15 cellular contexts compared by ENCODE assay signal in the genomic region with DNA sequence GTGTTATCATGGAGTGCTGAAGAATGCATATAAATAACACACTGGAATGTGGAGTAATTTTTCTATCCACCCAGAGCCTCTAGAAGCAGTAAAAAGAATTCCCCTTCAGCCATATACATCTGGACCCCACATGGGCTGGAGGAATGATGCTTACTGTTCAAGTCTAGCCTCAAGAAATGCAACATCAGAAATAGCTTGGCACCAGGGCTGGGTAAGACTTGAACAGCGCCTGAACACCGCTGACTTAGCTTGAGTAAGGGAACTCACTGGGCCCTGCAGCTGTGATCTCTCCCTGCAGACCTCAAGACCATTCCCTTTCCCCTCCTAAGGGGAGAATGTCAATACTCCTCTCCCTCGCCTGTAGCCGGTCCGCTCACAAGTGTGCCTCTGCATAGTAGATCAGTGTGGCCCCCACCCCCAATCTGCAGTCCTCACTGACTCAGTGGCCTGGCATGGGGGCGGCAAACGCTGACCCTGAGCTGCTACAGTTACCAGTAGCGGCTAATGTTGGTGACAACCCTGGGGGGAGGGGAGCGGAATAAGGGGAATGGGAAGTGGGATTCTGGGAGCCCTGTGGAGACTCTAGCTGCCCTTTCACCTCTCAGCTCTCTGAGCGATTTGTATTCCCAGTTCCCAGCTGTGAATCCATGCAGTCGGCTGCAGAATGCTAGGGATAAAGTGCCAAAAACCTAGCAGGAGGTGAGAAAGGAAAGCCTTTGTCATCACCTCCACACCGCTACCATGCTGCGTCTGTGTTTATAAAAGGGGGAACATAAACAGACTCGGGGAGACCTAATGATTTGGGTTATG.
DNase-seq lines count a peak whose midpoint lies in the region; ATAC-seq and TF ChIP-seq lines count a peak whose summit lies in the region.
"Had no signal": no experiment of that assay in that cellular context is flagged by ENCODE, and none has a peak within 500 bp of the region (broad histone marks: within the 10 kb centered on the region; RNA-seq: fewer than 3 reads in every experiment).

No MANE protein-coding gene starts in this region.

- ATAC-seq in SK-N-SH treated with all-trans-retinoic acid at 6 μM for 48 hours (peak; percentile 81), sciatic nerve (no peak), GM18868 (IDR thresholded peaks at IDR 0.05; ENCODE audit: unreplicated experiment) (no peak)

- in situ Hi-C loops in GM13977 (cut with MboI; ENCODE audit: low pct_unique_long_range_greater_than_20kb, low sequenced_read_pairs, unreplicated experiment), result no loop called here

- H3K9me3 Mint-ChIP-seq in glutamatergic neuron (ENCODE audit: unreplicated experiment) (peaks cover 2% of the 10 kb centered on the region), osteocyte (ENCODE audit: unreplicated experiment) (peaks cover 3% of the 10 kb centered on the region)
- H3K9me3 Mint-ChIP-seq: activated CD4-positive, alpha-beta T cell treated with anti-CD3 and anti-CD28 coated beads, Interleukin-2, amount 10 ng/mL, durations not matched to agents 7 days and 5 days had no signal

- no peak for TF ChIP-seq CTCF in glutamatergic neuron (IDR thresholded peaks at IDR 0.05; ENCODE audit: partially characterized antibody, unreplicated experiment)
- no peak for TF ChIP-seq CTCF in osteocyte (IDR thresholded peaks at IDR 0.05)
- no peak for TF ChIP-seq CTCF in GM13977 (IDR thresholded peaks at IDR 0.05; ENCODE audit: extremely low read depth, insufficient read depth, missing control alignments)

- peaks cover 2% of the 10 kb centered on the region for H3K27me3 Mint-ChIP-seq in glutamatergic neuron (ENCODE audit: unreplicated experiment)
- peaks cover 2% of the 10 kb centered on the region for H3K27me3 Mint-ChIP-seq in osteocyte (ENCODE audit: unreplicated experiment)

- intact Hi-C loops in sciatic nerve (cut with DNase I), result no loop called here

- DNase-seq in GM04503 (ENCODE audit: low read depth) (peak; percentile 91), glutamatergic neuron (peak; percentile 25), osteocyte (ENCODE audit: extremely low spot score, unreplicated experiment) (peak; percentile 87), sciatic nerve (ENCODE audit: low spot score) (no peak), GM13977 (ENCODE audit: low spot score) (no peak)
- no peak for DNase-seq in activated T-cell treated with anti-CD3 and anti-CD28 coated beads, Interleukin-2, amount 50 U/mL, for 1 hour
- DNase-seq: activated CD4-positive, alpha-beta T cell treated with anti-CD3 and anti-CD28 coated beads, Interleukin-2, amount 10 ng/mL, durations not matched to agents 7 days and 5 days; Caco-2; cerebellar nuclear complex; esophagus squamous epithelium; NCI-H1694 treated with DMSO at 0.1 percent for 48 hours; stimulated activated CD4-positive, alpha-beta T cell treated with anti-CD3 and anti-CD28 coated beads, Interleukin-4, amount 100 ng/mL, for 24 hours; stomach had no signal

- H3K4me3 Mint-ChIP-seq in glutamatergic neuron (ENCODE audit: unreplicated experiment), result peak overlapping the region; percentile 32
- peak overlapping the region; percentile 23 for H3K4me3 Mint-ChIP-seq in osteocyte (ENCODE audit: unreplicated experiment)
- H3K4me3 Mint-ChIP-seq: activated CD4-positive, alpha-beta T cell treated with anti-CD3 and anti-CD28 coated beads, Interleukin-2, amount 10 ng/mL, durations not matched to agents 7 days and 5 days had no signal

- H3K4me1 Mint-ChIP-seq in glutamatergic neuron (ENCODE audit: low read depth, unreplicated experiment), result peaks cover 35% of the 10 kb centered on the region
- peaks cover 50% of the 10 kb centered on the region for H3K4me1 Mint-ChIP-seq in osteocyte (ENCODE audit: unreplicated experiment)
- H3K4me1 Mint-ChIP-seq: activated CD4-positive, alpha-beta T cell treated with anti-CD3 and anti-CD28 coated beads, Interleukin-2, amount 10 ng/mL, durations not matched to agents 7 days and 5 days had no signal

- H3K36me3 Mint-ChIP-seq in glutamatergic neuron (ENCODE audit: unreplicated experiment) (no peaks in the 10 kb centered on the region), osteocyte (ENCODE audit: unreplicated experiment) (no peaks in the 10 kb centered on the region)

- peak overlapping the region; percentile 82 for H3K27ac Mint-ChIP-seq in glutamatergic neuron (ENCODE audit: unreplicated experiment)
- peak overlapping the region; percentile 88 for H3K27ac Mint-ChIP-seq in osteocyte (ENCODE audit: unreplicated experiment)
- H3K27ac Mint-ChIP-seq: activated CD4-positive, alpha-beta T cell treated with anti-CD3 and anti-CD28 coated beads, Interleukin-2, amount 10 ng/mL, durations not matched to agents 7 days and 5 days had no signal

TF ChIP-seq in SK-N-SH treated with all-trans-retinoic acid at 6 μM for 48 hours, 23 proteins besides CTCF, POLR2A, EP300 and RAD21:
- TF ChIP-seq GLIS3 (CRISPR knock-in tag; IDR thresholded peaks at IDR 0.05) (no peak), OSR1 (CRISPR knock-in tag; IDR thresholded peaks at IDR 0.05) (no peak), ZNF565 (CRISPR knock-in tag; conservative IDR thresholded peaks at IDR 0.05; ENCODE audit: low read depth) (no peak), CSDC2 (CRISPR knock-in tag; IDR thresholded peaks at IDR 0.05) (no peak)

Comparison
In these comparisons a context has a peak if more than half of its experiments do, and no peak if none do; other contexts are left out.
1. DNase-seq: peak in GM04503 (single experiment), glutamatergic neuron (single experiment) and osteocyte (single experiment); none in sciatic nerve (single experiment), GM13977 (single experiment) and activated T-cell treated with anti-CD3 and anti-CD28 coated beads, Interleukin-2, amount 50 U/mL, for 1 hour (single experiment).